ENCODE assay signal across 16 cellular contexts in genomic region chrX:63751481-63751880, GRCh38. TPM values are rescaled to one million over a fixed set of nuclear protein-coding genes. Genes with fewer than 3 reads are reported as not detected.
DNase-seq lines count a peak whose midpoint lies in the region; TF ChIP-seq lines count a peak whose summit lies in the region.
"Had no signal": no experiment of that assay in that cellular context is flagged by ENCODE, and none has a peak within 500 bp of the region (broad histone marks: within the 10 kb centered on the region; RNA-seq: fewer than 3 reads in every experiment).

No MANE protein-coding gene starts in this region.

- H3K79me1 ChIP-seq in trophoblast cell (ENCODE audit: low read length) = peaks cover 3% of the 10 kb centered on the region

- H4K8ac ChIP-seq in trophoblast cell (ENCODE audit: low read depth, low read length) = no peak overlapping the region

- no peak overlapping the region for H4K91ac ChIP-seq in trophoblast cell (ENCODE audit: low read depth, low read length)

- no peaks in the 10 kb centered on the region for H3K36me3 ChIP-seq in HUES6 (ENCODE audit: control insufficient read depth, insufficient read depth, low read length)
- no peaks in the 10 kb centered on the region for H3K36me3 ChIP-seq in trophoblast cell (ENCODE audit: control insufficient read depth in 1 of 2, insufficient read depth in 2 of 2, low read length in 2 of 2)
- H3K36me3 ChIP-seq in sigmoid colon = no peaks in the 10 kb centered on the region
- H3K36me3 ChIP-seq: heart left ventricle had no signal

- H4K12ac ChIP-seq in trophoblast cell (ENCODE audit: low read depth, low read length) = no peak overlapping the region

- H3K79me2 ChIP-seq in trophoblast cell (ENCODE audit: control insufficient read depth, insufficient read depth, low read length, poor library complexity) = no peaks in the 10 kb centered on the region

- no peak overlapping the region for H2AFZ ChIP-seq in trophoblast cell (ENCODE audit: insufficient read depth, low read length, poor library complexity)

- DNase-seq in NCI-H82 treated with DMSO at 0.1 percent for 48 hours (lab: John Stamatoyannopoulos, UW; ENCODE audit: unreplicated experiment) = peak; percentile 32
- DNase-seq in epithelial cell of esophagus (ENCODE audit: low read depth) = peak; percentile 46
- peak; percentile 46 to 75 for DNase-seq in trophoblast cell
- no peak for DNase-seq in activated CD4-positive, alpha-beta T cell treated with anti-CD3 and anti-CD28 coated beads, Interleukin-2, amount 50 U/mL, for 1 hour
- no peak for DNase-seq in medulla oblongata (ENCODE audit: extremely low spot score)
- no peak for DNase-seq in sigmoid colon
- DNase-seq: activated B cell treated with CpG ODN at 0.5 μM for 24 hours; amniotic stem cell; heart left ventricle; kidney glomerular epithelial cell; mucosa of descending colon; NCI-H1930; stimulated activated naive CD8-positive, alpha-beta T cell treated with anti-CD3 and anti-CD28 coated beads, Interleukin-15, amount 100 ng/mL, for 72 hours had no signal

- no peak overlapping the region for H3K18ac ChIP-seq in trophoblast cell (ENCODE audit: low read length)

- peaks cover 14% of the 10 kb centered on the region for H3K4me1 ChIP-seq in HUES6 (ENCODE audit: control insufficient read depth, insufficient read depth, low read length)
- peaks cover 0 to 2% of the 10 kb centered on the region in 2 experiments for H3K4me1 ChIP-seq in trophoblast cell (ENCODE audit: control insufficient read depth in 1 of 2, insufficient read depth in 2 of 2, low read length in 2 of 2)
- peaks cover 0 to 48% (median 22%) of the 10 kb centered on the region in 4 donors for H3K4me1 ChIP-seq in sigmoid colon

- H3K4me2 ChIP-seq in trophoblast cell (ENCODE audit: low read length) = no peak overlapping the region
- H3K4me2 ChIP-seq: KMS-11 had no signal

- H3K14ac ChIP-seq in trophoblast cell (ENCODE audit: low read length) = no peak overlapping the region

- H2BK5ac ChIP-seq in trophoblast cell (ENCODE audit: low read depth, low read length, poor library complexity) = no peak overlapping the region

- H2AK5ac ChIP-seq in trophoblast cell (ENCODE audit: low read length) = no peak overlapping the region

- WGBS in trophoblast cell (ENCODE audit: extremely low coverage, insufficient coverage, insufficient read length) = no CpG with 5 or more reads among the region's 2 CpGs
- WGBS in sigmoid colon, 2 donors = 68 to 93% methylated on average over 2 of the region's 2 CpGs

- H3K27me3 ChIP-seq in HUES6 (ENCODE audit: control insufficient read depth, insufficient read depth, low read length) = no peaks in the 10 kb centered on the region
- no peaks in the 10 kb centered on the region for H3K27me3 ChIP-seq in trophoblast cell (ENCODE audit: insufficient read depth, low read length)
- no peaks in the 10 kb centered on the region for H3K27me3 ChIP-seq in sigmoid colon
- H3K27me3 ChIP-seq: heart left ventricle had no signal

- no peak overlapping the region for H3K9ac ChIP-seq in HUES6 (ENCODE audit: low read length)
- no peak overlapping the region for H3K9ac ChIP-seq in trophoblast cell (ENCODE audit: low read length)
- H3K9ac ChIP-seq: KMS-11 had no signal

- intact Hi-C loops in sigmoid colon (cut with DNase I) = loop anchor here (10.0 kb wide), 1 partner anchor 453 kb away; the partner anchor contains the start of gene AMER1

- 0 out of 2 replicates have a peak overlapping the region, but pooled peaks have one; percentile 14 for H3K4me3 ChIP-seq in HUES6 (ENCODE audit: low read depth, low read length)
- H3K4me3 ChIP-seq in epithelial cell of esophagus (ENCODE audit: low read length) = no peak overlapping the region
- H3K4me3 ChIP-seq in trophoblast cell (ENCODE audit: low read depth, low read length) = no peak overlapping the region
- no peak overlapping the region for H3K4me3 ChIP-seq in sigmoid colon
- H3K4me3 ChIP-seq: mucosa of descending colon had no signal

- no peak overlapping the region for H3K27ac ChIP-seq in HUES6 (ENCODE audit: low read depth, low read length)
- no peak overlapping the region for H3K27ac ChIP-seq in trophoblast cell (ENCODE audit: low read depth, low read length)
- no peak overlapping the region for H3K27ac ChIP-seq in sigmoid colon
- H3K27ac ChIP-seq: HL-60, KMS-11 had no signal

- H2BK120ac ChIP-seq in trophoblast cell (ENCODE audit: insufficient read depth, low read length, poor library complexity) = no peak overlapping the region

- no peak for TF ChIP-seq POLR2A in sigmoid colon (IDR thresholded peaks at IDR 0.05)

- TF ChIP-seq CTCF in epithelial cell of esophagus (IDR thresholded peaks at IDR 0.05; ENCODE audit: insufficient read depth, low read depth, low read length, missing control alignments) (no peak), sigmoid colon (IDR thresholded peaks at IDR 0.05) (no peak)

- TF ChIP-seq EP300 in sigmoid colon (IDR thresholded peaks at IDR 0.05) = no peak

- no peak overlapping the region for H3K23ac ChIP-seq in trophoblast cell (ENCODE audit: low read length)

- no peak overlapping the region for H3K4ac ChIP-seq in trophoblast cell (ENCODE audit: low read depth, low read length)

- no peak overlapping the region for H2BK12ac ChIP-seq in trophoblast cell (ENCODE audit: low read length)

- H3K9me3 ChIP-seq in HUES6 (ENCODE audit: control insufficient read depth, insufficient read depth, low read depth, low read length) (peaks cover 3% of the 10 kb centered on the region; the same call in 1 of the 2 replicates), trophoblast cell (ENCODE audit: insufficient read depth, low read depth, low read length) (no peaks in the 10 kb centered on the region), sigmoid colon (no peaks in the 10 kb centered on the region)
- H3K9me3 ChIP-seq: heart left ventricle, mucosa of descending colon had no signal

RNA-seq across cellular contexts. Expression of gene ARHGEF9, which starts 33.5 kb away (rescaled TPM):
- polyA plus RNA-seq in trophoblast cell (2013) = 9.4 and 10.0 TPM in 2 replicates
- total RNA-seq in sigmoid colon = 10 to 100 TPM; 28.8 to 46.8 (median 32.2) TPM
- 10 to 100 TPM in 1 of 3 donors, 1 to 10 TPM in 2; 7.6 to 14.7 (median 8.4) TPM for polyA plus RNA-seq in sigmoid colon

Comparison
In these comparisons a context has a peak if more than half of its experiments do, and no peak if none do; other contexts are left out.
1. DNase-seq: peak in NCI-H82 treated with DMSO at 0.1 percent for 48 hours (single experiment), epithelial cell of esophagus (single experiment) and trophoblast cell (2 of 2); none in activated CD4-positive, alpha-beta T cell treated with anti-CD3 and anti-CD28 coated beads, Interleukin-2, amount 50 U/mL, for 1 hour (single experiment), medulla oblongata (single experiment) and sigmoid colon (single experiment).